In genomic region chr13:91647361-91647970, GRCh38 we compare ENCODE assay signal across 9 cellular contexts.
DNase-seq lines count a peak whose midpoint lies in the region; ATAC-seq and TF ChIP-seq lines count a peak whose summit lies in the region.
"Had no signal": no experiment of that assay in that cellular context is flagged by ENCODE, and none has a peak within 500 bp of the region (broad histone marks: within the 10 kb centered on the region; RNA-seq: fewer than 3 reads in every experiment).

No MANE protein-coding gene starts in this region.

- no peak overlapping the region for H3K27ac Mint-ChIP-seq in activated naive CD4-positive, alpha-beta T cell treated with anti-CD3 and anti-CD28 coated beads, Interleukin-2, amount 10 ng/mL, durations not matched to agents 7 days and 5 days
- no peak overlapping the region for H3K27ac Mint-ChIP-seq in T-helper 2 cell treated with Interferon-gamma antibody and Interleukin-4, amounts not matched to agents 5 μg/mL and 100 μg/mL, for 36 hours

- H3K79me2 ChIP-seq in DOHH2 (ENCODE audit: control insufficient read depth, low read length), result no peaks in the 10 kb centered on the region

- H3K9me2 ChIP-seq in DOHH2 (replicated peaks; ENCODE audit: control insufficient read depth, low read length), result no peaks in the 10 kb centered on the region

- H3K4me3 Mint-ChIP-seq in activated naive CD4-positive, alpha-beta T cell treated with anti-CD3 and anti-CD28 coated beads, Interleukin-2, amount 10 ng/mL, durations not matched to agents 7 days and 5 days, result no peak overlapping the region
- H3K4me3 Mint-ChIP-seq in T-helper 2 cell treated with Interferon-gamma antibody and Interleukin-4, amounts not matched to agents 5 μg/mL and 100 μg/mL, for 36 hours, result no peak overlapping the region

- no peaks in the 10 kb centered on the region for H3K4me1 Mint-ChIP-seq in activated naive CD4-positive, alpha-beta T cell treated with anti-CD3 and anti-CD28 coated beads, Interleukin-2, amount 10 ng/mL, durations not matched to agents 7 days and 5 days
- no peaks in the 10 kb centered on the region for H3K4me1 Mint-ChIP-seq in T-helper 2 cell treated with Interferon-gamma antibody and Interleukin-4, amounts not matched to agents 5 μg/mL and 100 μg/mL, for 36 hours (ENCODE audit: low read depth)

- no peaks in the 10 kb centered on the region for H3F3A ChIP-seq in DOHH2 (ENCODE audit: control insufficient read depth, insufficient read depth)

- H4K20me1 ChIP-seq in DOHH2 (ENCODE audit: control insufficient read depth, insufficient read depth, low read depth, low read length), result no peaks in the 10 kb centered on the region

- POLR2A ChIA-PET in HEK293T (lab: Yijun Ruan, JAX), result no interaction called here

- H3K4me1 ChIP-seq in DOHH2 (ENCODE audit: control insufficient read depth, low read length), result no peaks in the 10 kb centered on the region

- H3K36me3 ChIP-seq in DOHH2 (ENCODE audit: control insufficient read depth, low read length), result no peaks in the 10 kb centered on the region
- H3K36me3 ChIP-seq: neutrophil had no signal

- peak; percentile 82 for DNase-seq in HEK293T (ENCODE audit: extremely low spot score)
- peak; percentile 21 for DNase-seq in SHP77 treated with DMSO at 0.1 percent for 48 hours (lab: John Stamatoyannopoulos, UW)
- DNase-seq in iPS-NIHi11 (ENCODE audit: low spot score), result peak; percentile 72
- DNase-seq in activated naive CD4-positive, alpha-beta T cell treated with anti-CD3 and anti-CD28 coated beads, Interleukin-2, amount 10 ng/mL, durations not matched to agents 7 days and 5 days, result no peak
- DNase-seq in T-helper 2 cell treated with Interferon-gamma antibody and Interleukin-4, amounts not matched to agents 5 μg/mL and 100 μg/mL, for 36 hours (ENCODE audit: low spot score), result no peak
- no peak for DNase-seq in middle frontal gyrus (ENCODE audit: extremely low spot score, low spot score)

- no peak overlapping the region for H3K4me3 ChIP-seq in DOHH2 (ENCODE audit: low read length)

- H3K9me3 ChIP-seq in DOHH2 (ENCODE audit: control insufficient read depth, insufficient read depth, low read length), result no peaks in the 10 kb centered on the region
- H3K9me3 ChIP-seq: neutrophil had no signal

- no peaks in the 10 kb centered on the region for H3K27me3 ChIP-seq in DOHH2 (ENCODE audit: control insufficient read depth, low read length)
- H3K27me3 ChIP-seq: neutrophil had no signal

- H3K27ac ChIP-seq in DOHH2 (ENCODE audit: low read depth, low read length), result no peak overlapping the region
- H3K27ac ChIP-seq: neutrophil had no signal

- no peak overlapping the region for H3K4me2 ChIP-seq in DOHH2 (ENCODE audit: low read length)

- peak; percentile 91 for TF ChIP-seq CTCF in DOHH2 (IDR thresholded peaks at IDR 0.05; ENCODE audit: low read depth, low read length, poor library complexity, severe bottlenecking)

- H3K36me3 Mint-ChIP-seq in activated naive CD4-positive, alpha-beta T cell treated with anti-CD3 and anti-CD28 coated beads, Interleukin-2, amount 10 ng/mL, durations not matched to agents 7 days and 5 days, result no peaks in the 10 kb centered on the region
- no peaks in the 10 kb centered on the region for H3K36me3 Mint-ChIP-seq in T-helper 2 cell treated with Interferon-gamma antibody and Interleukin-4, amounts not matched to agents 5 μg/mL and 100 μg/mL, for 36 hours (ENCODE audit: low read depth)

- no peaks in the 10 kb centered on the region for H3K9me3 Mint-ChIP-seq in activated naive CD4-positive, alpha-beta T cell treated with anti-CD3 and anti-CD28 coated beads, Interleukin-2, amount 10 ng/mL, durations not matched to agents 7 days and 5 days
- no peaks in the 10 kb centered on the region for H3K9me3 Mint-ChIP-seq in T-helper 2 cell treated with Interferon-gamma antibody and Interleukin-4, amounts not matched to agents 5 μg/mL and 100 μg/mL, for 36 hours

- H3K27me3 Mint-ChIP-seq in activated naive CD4-positive, alpha-beta T cell treated with anti-CD3 and anti-CD28 coated beads, Interleukin-2, amount 10 ng/mL, durations not matched to agents 7 days and 5 days, result no peaks in the 10 kb centered on the region
- no peaks in the 10 kb centered on the region for H3K27me3 Mint-ChIP-seq in T-helper 2 cell treated with Interferon-gamma antibody and Interleukin-4, amounts not matched to agents 5 μg/mL and 100 μg/mL, for 36 hours (ENCODE audit: low read depth)

- no peak for ATAC-seq in HG03139 (IDR thresholded peaks at IDR 0.05; ENCODE audit: unreplicated experiment)

- CTCF ChIA-PET in HEK293T (lab: Yijun Ruan, JAX), result interaction anchor here (0.6 to 0.9 kb wide), 5 partner anchors 23 to 1324 kb away, joined by 3 to 4 read pairs (median 3); no protein-coding TSS in a partner anchor
- CTCF ChIA-PET in activated naive CD4-positive, alpha-beta T cell treated with anti-CD3 and anti-CD28 coated beads, Interleukin-2, amount 10 ng/mL, durations not matched to agents 7 days and 5 days (lab: Charles Lee), result no interaction called here

TF ChIP-seq in HEK293T, 16 proteins besides CTCF, POLR2A, EP300 and RAD21:
- TF ChIP-seq HDGF (IDR thresholded peaks at IDR 0.05; ENCODE audit: borderline replicate concordance), result no peak
- TF ChIP-seq L3MBTL2 (conservative IDR thresholded peaks at IDR 0.05), result no peak
- no peak for TF ChIP-seq SUZ12 (IDR thresholded peaks at IDR 0.05)
- no peak for TF ChIP-seq LEF1 (IDR thresholded peaks at IDR 0.05; ENCODE audit: borderline replicate concordance)
- no peak for TF ChIP-seq ARNT (IDR thresholded peaks at IDR 0.05)
- TF ChIP-seq ZNF384 (IDR thresholded peaks at IDR 0.05), result no peak
- no peak for TF ChIP-seq CTBP1 (IDR thresholded peaks at IDR 0.05; ENCODE audit: borderline replicate concordance)
- no peak for TF ChIP-seq PKNOX1 (IDR thresholded peaks at IDR 0.05)
- TF ChIP-seq ELF4 (IDR thresholded peaks at IDR 0.05), result no peak
- no peak for TF ChIP-seq TARDBP (IDR thresholded peaks at IDR 0.05)
- TF ChIP-seq FOXA1 (IDR thresholded peaks at IDR 0.05), result no peak
TF ChIP-seq in HEK293T: peak in this region for 0.

Comparison
In these comparisons a context has a peak if more than half of its experiments do, and no peak if none do; other contexts are left out.
1. DNase-seq: peak in HEK293T (single experiment), SHP77 treated with DMSO at 0.1 percent for 48 hours (single experiment) and iPS-NIHi11 (single experiment); none in activated naive CD4-positive, alpha-beta T cell treated with anti-CD3 and anti-CD28 coated beads, Interleukin-2, amount 10 ng/mL, durations not matched to agents 7 days and 5 days (single experiment), T-helper 2 cell treated with Interferon-gamma antibody and Interleukin-4, amounts not matched to agents 5 μg/mL and 100 μg/mL, for 36 hours (single experiment) and middle frontal gyrus (single experiment).